Comparison of ENCODE assay signal across 9 cellular contexts in genomic region chr7:123557016-123557630, GRCh38. TPM values are rescaled to one million over a fixed set of nuclear protein-coding genes. Genes with fewer than 3 reads are reported as not detected.
DNase-seq lines count a peak whose midpoint lies in the region; ATAC-seq and TF ChIP-seq lines count a peak whose summit lies in the region.
"Had no signal": no experiment of that assay in that cellular context is flagged by ENCODE, and none has a peak within 500 bp of the region (broad histone marks: within the 10 kb centered on the region; RNA-seq: fewer than 3 reads in every experiment).

No MANE protein-coding gene starts in this region.

- peak overlapping the region; percentile 69 for H4K91ac ChIP-seq in trophoblast cell (ENCODE audit: low read depth, low read length)

- peaks cover 12% of the 10 kb centered on the region for H3K36me3 Mint-ChIP-seq in activated T-cell treated with anti-CD3 and anti-CD28 coated beads, Interleukin-2, amount 50 U/mL, for 4 hours (ENCODE audit: insufficient read depth)
- H3K36me3 Mint-ChIP-seq in activated T-cell treated with anti-CD3 and anti-CD28 coated beads, Interleukin-2, amount 50 U/mL, for 24 hours (ENCODE audit: low read depth): peaks cover 20% of the 10 kb centered on the region

- H2BK12ac ChIP-seq in trophoblast cell (ENCODE audit: low read length): peak overlapping the region; percentile 14

- peaks cover 5% of the 10 kb centered on the region for H3K79me1 ChIP-seq in trophoblast cell (ENCODE audit: low read length)

- H3K36me3 ChIP-seq in trophoblast cell (ENCODE audit: control insufficient read depth in 1 of 2, insufficient read depth in 2 of 2, low read length in 2 of 2): peaks cover 1 to 9% of the 10 kb centered on the region in 2 experiments

- no peak overlapping the region for H3K4me3 Mint-ChIP-seq in activated T-cell treated with anti-CD3 and anti-CD28 coated beads, Interleukin-2, amount 50 U/mL, for 4 hours
- H3K4me3 Mint-ChIP-seq in activated T-cell treated with anti-CD3 and anti-CD28 coated beads, Interleukin-2, amount 50 U/mL, for 24 hours: no peak overlapping the region

- in situ Hi-C loops in GM13977 (cut with MboI; ENCODE audit: low pct_unique_long_range_greater_than_20kb, low sequenced_read_pairs, unreplicated experiment): no loop called here

- WGBS in trophoblast cell (ENCODE audit: extremely low coverage, insufficient coverage, insufficient read length): no CpG with 5 or more reads among the region's 21 CpGs

- peaks cover 2% of the 10 kb centered on the region for H3K27me3 Mint-ChIP-seq in activated T-cell treated with anti-CD3 and anti-CD28 coated beads, Interleukin-2, amount 50 U/mL, for 4 hours (ENCODE audit: low read depth)
- no peaks in the 10 kb centered on the region for H3K27me3 Mint-ChIP-seq in activated T-cell treated with anti-CD3 and anti-CD28 coated beads, Interleukin-2, amount 50 U/mL, for 24 hours

- no peaks in the 10 kb centered on the region for H3K4me1 ChIP-seq in trophoblast cell (ENCODE audit: control insufficient read depth in 1 of 2, insufficient read depth in 2 of 2, low read length in 2 of 2)

- no peak overlapping the region for H2BK5ac ChIP-seq in trophoblast cell (ENCODE audit: low read depth, low read length, poor library complexity)

- DNase-seq in activated T-cell treated with anti-CD3 and anti-CD28 coated beads, Interleukin-2, amount 50 U/mL, for 4 hours: no peak
- DNase-seq in activated T-cell treated with anti-CD3 and anti-CD28 coated beads, Interleukin-2, amount 50 U/mL, for 24 hours: no peak
- peak; percentile 35 for DNase-seq in NB4 (ENCODE audit: low read depth)
- peak; percentile 55 to 71 for DNase-seq in erythroblast (lab: John Stamatoyannopoulos, UW)
- peak in 1 of 2 donors; percentile 3 for DNase-seq in trophoblast cell
- no peak for DNase-seq in mucosa of gallbladder (ENCODE audit: low spot score)
- no peak for DNase-seq in GM13977 (ENCODE audit: low spot score)
- no peak for DNase-seq in glomerular visceral epithelial cell (ENCODE audit: extremely low spot score)

- H3K14ac ChIP-seq in trophoblast cell (ENCODE audit: low read length): peak overlapping the region; percentile 91

- no peak overlapping the region for H3K23ac ChIP-seq in trophoblast cell (ENCODE audit: low read length)

- no peaks in the 10 kb centered on the region for H3K27me3 ChIP-seq in trophoblast cell (ENCODE audit: insufficient read depth, low read length)

- H2AK5ac ChIP-seq in trophoblast cell (ENCODE audit: low read length): no peak overlapping the region

- peak overlapping the region; percentile 84 for H3K18ac ChIP-seq in trophoblast cell (ENCODE audit: low read length)

- peak overlapping the region; percentile 95 for H3K9ac ChIP-seq in trophoblast cell (ENCODE audit: low read length)

- peak overlapping the region; percentile 74 for H3K4me2 ChIP-seq in trophoblast cell (ENCODE audit: low read length)

- H3K9me3 Mint-ChIP-seq in activated T-cell treated with anti-CD3 and anti-CD28 coated beads, Interleukin-2, amount 50 U/mL, for 4 hours: no peaks in the 10 kb centered on the region
- H3K9me3 Mint-ChIP-seq in activated T-cell treated with anti-CD3 and anti-CD28 coated beads, Interleukin-2, amount 50 U/mL, for 24 hours: no peaks in the 10 kb centered on the region

- ATAC-seq in activated T-cell treated with anti-CD3 and anti-CD28 coated beads, Interleukin-2, amount 50 U/mL, for 4 hours: peak; percentile 3 to 5

- H3K27ac Mint-ChIP-seq in activated T-cell treated with anti-CD3 and anti-CD28 coated beads, Interleukin-2, amount 50 U/mL, for 24 hours: no peak overlapping the region

- TF ChIP-seq POLR2A in NB4 (IDR thresholded peaks at IDR 0.05; ENCODE audit: extremely low read depth, insufficient read length): no peak
- no peak for TF ChIP-seq POLR2A in erythroblast (IDR thresholded peaks at IDR 0.05; ENCODE audit: low read length)

- peaks cover 13% of the 10 kb centered on the region for H3K4me1 Mint-ChIP-seq in activated T-cell treated with anti-CD3 and anti-CD28 coated beads, Interleukin-2, amount 50 U/mL, for 4 hours (ENCODE audit: low read depth)
- peaks cover 18% of the 10 kb centered on the region for H3K4me1 Mint-ChIP-seq in activated T-cell treated with anti-CD3 and anti-CD28 coated beads, Interleukin-2, amount 50 U/mL, for 24 hours (ENCODE audit: low read depth)

- peak overlapping the region; percentile 46 for H2BK120ac ChIP-seq in trophoblast cell (ENCODE audit: insufficient read depth, low read length, poor library complexity)

- H4K8ac ChIP-seq in trophoblast cell (ENCODE audit: low read depth, low read length): peak overlapping the region; percentile 88

- H3K4me3 ChIP-seq in NB4 (ENCODE audit: low read depth, low read length) (peak overlapping the region; percentile 80), trophoblast cell (ENCODE audit: low read depth, low read length) (peak overlapping the region; percentile 97)

- TF ChIP-seq CTCF in NB4 (IDR thresholded peaks at IDR 0.05; ENCODE audit: low read depth, low read length) (no peak), GM13977 (IDR thresholded peaks at IDR 0.05; ENCODE audit: extremely low read depth, insufficient read depth, missing control alignments) (no peak)

- peak overlapping the region; percentile 68 for H3K4ac ChIP-seq in trophoblast cell (ENCODE audit: low read depth, low read length)

- H4K12ac ChIP-seq in trophoblast cell (ENCODE audit: low read depth, low read length): no peak overlapping the region

- H2AFZ ChIP-seq in trophoblast cell (ENCODE audit: insufficient read depth, low read length, poor library complexity): peak overlapping the region; percentile 87

- peaks cover 3% of the 10 kb centered on the region for H3K79me2 ChIP-seq in trophoblast cell (ENCODE audit: control insufficient read depth, insufficient read depth, low read length, poor library complexity)

- peak overlapping the region; percentile 8 for H3K27ac ChIP-seq in trophoblast cell (ENCODE audit: low read depth, low read length)

- peaks cover 2% of the 10 kb centered on the region for H3K9me3 ChIP-seq in trophoblast cell (ENCODE audit: insufficient read depth, low read depth, low read length)

RNA-seq across cellular contexts. Expression of gene NDUFA5, which starts 0.5 kb away (rescaled TPM):
- 10 to 100 TPM; 65.6 to 79.9 (median 67.1) TPM for total RNA-seq in activated T-cell treated with anti-CD3 and anti-CD28 coated beads, Interleukin-2, amount 50 U/mL, for 4 hours
- 41.7 and 45.3 TPM in 2 replicates for polyA plus RNA-seq in trophoblast cell (2013)
- total RNA-seq in mucosa of gallbladder: 95.2 TPM

RNA-seq across cellular contexts. Expression of gene IQUB, which starts 22.7 kb away (rescaled TPM):
- total RNA-seq in activated T-cell treated with anti-CD3 and anti-CD28 coated beads, Interleukin-2, amount 50 U/mL, for 4 hours: under 1 TPM in 2 of 3 donors, not detected in 1; 0.08 TPM
- 0.41 and 0.42 TPM in 2 replicates for polyA plus RNA-seq in trophoblast cell (2013)
- total RNA-seq in mucosa of gallbladder: 2.9 TPM

RNA-seq across cellular contexts. Expression of gene ASB15, which starts 44.5 kb away (rescaled TPM):
- not detected for total RNA-seq in activated T-cell treated with anti-CD3 and anti-CD28 coated beads, Interleukin-2, amount 50 U/mL, for 4 hours
- polyA plus RNA-seq in trophoblast cell (2013): 0.01 TPM in 1 of 2 replicates, not detected in the other
- not detected for total RNA-seq in mucosa of gallbladder
- total RNA-seq: dermis microvascular lymphatic vessel endothelial cell had no signal

Comparison
In these comparisons a context has a peak if more than half of its experiments do, and no peak if none do; other contexts are left out.
1. DNase-seq: peak in NB4 (single experiment) and erythroblast (2 of 2); none in activated T-cell treated with anti-CD3 and anti-CD28 coated beads, Interleukin-2, amount 50 U/mL, for 4 hours (single experiment), activated T-cell treated with anti-CD3 and anti-CD28 coated beads, Interleukin-2, amount 50 U/mL, for 24 hours (single experiment), mucosa of gallbladder (single experiment), GM13977 (single experiment) and glomerular visceral epithelial cell (single experiment).